In genomic region chr7:64853679-64854078, GRCh38 we compare ENCODE assay signal across 31 cellular contexts. TPM values are rescaled to one million over a fixed set of nuclear protein-coding genes. Genes with fewer than 3 reads are reported as not detected.
DNase-seq lines count a peak whose midpoint lies in the region; ATAC-seq, FAIRE-seq and TF ChIP-seq lines count a peak whose summit lies in the region.
"Had no signal": no experiment of that assay in that cellular context is flagged by ENCODE, and none has a peak within 500 bp of the region (broad histone marks: within the 10 kb centered on the region; RNA-seq: fewer than 3 reads in every experiment).

No MANE protein-coding gene starts in this region.

- ATAC-seq in K562 (no peak), GM21723 (IDR thresholded peaks at IDR 0.05; ENCODE audit: unreplicated experiment) (no peak), HG03521 (IDR thresholded peaks at IDR 0.05; ENCODE audit: unreplicated experiment) (no peak)
- ATAC-seq: A549; CD8-positive, alpha-beta T cell had no signal

- H3K9me1 ChIP-seq in K562 (ENCODE audit: control insufficient read depth, insufficient read depth, low read length): no peaks in the 10 kb centered on the region

- no TSS peak for BruUV-seq in K562 (replicated peaks; lab: Mats Ljungman, UMichigan)

- no peak overlapping the region for H2AFZ ChIP-seq in K562 (ENCODE audit: low read depth, low read length)

- no peaks in the 10 kb centered on the region for H3K27me3 ChIP-seq in K562 (ENCODE audit: control insufficient read depth in 2 of 2, insufficient read depth in 2 of 2, low read length in 2 of 2)
- H3K27me3 ChIP-seq: BE2C; BLaER1; BLaER1 treated with 17β-estradiol and CSF1 and Interleukin-3, amounts not matched to agents 10 nM and 100 nM had no signal

- intact Hi-C loops in K562 (cut with micrococcal nuclease): no loop called here

- H3K9me3 ChIP-seq in K562 (replicated peaks; ENCODE audit: control insufficient read depth, insufficient read depth, low read depth, low read length): peaks cover 2% of the 10 kb centered on the region; the same call in 1 of the 2 replicates
- H3K9me3 ChIP-seq: A549, BE2C, BLaER1 had no signal

- H3K27ac ChIP-seq in K562 (ENCODE audit: extremely low read depth, low read depth, low read length): no peak overlapping the region
- H3K27ac ChIP-seq: 22Rv1; A549; BLaER1; BLaER1 treated with 17β-estradiol and CSF1 and Interleukin-3, amounts not matched to agents 10 nM and 100 nM; C4-2B had no signal

- CTCF ChIA-PET in K562 (lab: Yijun Ruan, JAX; ENCODE audit: low intra/inter-chr PET ratio): no interaction called here

- 22% methylated on average over 4 of the region's 4 CpGs for whole genome bisulfite sequencing in K562 (ENCODE audit: insufficient coverage, low coverage, missing lambda C conversion rate)

- no peaks in the 10 kb centered on the region for H3K36me3 ChIP-seq in K562 (ENCODE audit: control insufficient read depth, insufficient read depth, low read length)
- H3K36me3 ChIP-seq: BE2C, BLaER1 had no signal

- in situ Hi-C loops in K562 (cut with MboI): no loop called here

- no peaks in the 10 kb centered on the region for H4K20me1 ChIP-seq in K562 (replicated peaks; ENCODE audit: control insufficient read depth, insufficient read depth, low read length)
- H4K20me1 ChIP-seq: BLaER1; BLaER1 treated with 17β-estradiol and CSF1 and Interleukin-3, amounts not matched to agents 10 nM and 100 nM had no signal

- no peak overlapping the region for H3K4me3 ChIP-seq in K562
- H3K4me3 ChIP-seq: A549; BLaER1; BLaER1 treated with 17β-estradiol and CSF1 and Interleukin-3, amounts not matched to agents 10 nM and 100 nM had no signal

- H3K79me2 ChIP-seq in K562 (ENCODE audit: control insufficient read depth, insufficient read depth, low read length): no peaks in the 10 kb centered on the region

- POLR2A ChIA-PET in K562 (lab: Yijun Ruan, JAX): no interaction called here

- no peak for TF ChIP-seq CTCF in K562 (IDR thresholded peaks at IDR 0.05 in 2 of 3, conservative IDR thresholded peaks at IDR 0.05 in 1 of 3; ENCODE audit: insufficient read depth in 2 of 3, low read depth in 1 of 3, low read length in 3 of 3)

- no peak for TF ChIP-seq POLR2A in K562 (conservative IDR thresholded peaks at IDR 0.05)

- TF ChIP-seq RAD21 in K562 (CRISPR knock-in tag; conservative IDR thresholded peaks at IDR 0.05 in 1 of 2, IDR thresholded peaks at IDR 0.05 in 1 of 2): no peak

- no peak for TF ChIP-seq EP300 in K562 (IDR thresholded peaks at IDR 0.05; ENCODE audit: low read length)

- DNase-seq in K562 (ENCODE audit: extremely low read depth in 1 of 4, low spot score in 3 of 4): no peak
- DNase-seq in frontal cortex (ENCODE audit: low spot score in 2 of 2): no peak
- DNase-seq: 8988T; ACHN; AML-193; BE2C; C1 segment of cervical spinal cord; Caco-2; Calu3; CD4-positive, alpha-beta memory T cell; CD4-positive, alpha-beta T cell; CD4-positive, CD25-positive, alpha-beta regulatory T cell; CD8-positive, alpha-beta memory T cell; CD8-positive, alpha-beta T cell; COR-L47; DMS 273 treated with DMSO at 0.1 percent for 48 hours; DMS153; DMS53; DMS79; DMS79 treated with DMSO at 0.1 percent for 48 hours; DND-41; EL had no signal

- H3K9ac ChIP-seq in K562 (ENCODE audit: insufficient read depth in 1 of 2, low read depth in 2 of 2, low read length in 2 of 2): no peak overlapping the region
- H3K9ac ChIP-seq: BLaER1; BLaER1 treated with 17β-estradiol and CSF1 and Interleukin-3, amounts not matched to agents 10 nM and 100 nM had no signal

- FAIRE-seq in K562 (lab: Jason Lieb, UNC) (peak; percentile 59), frontal cortex (lab: Jason Lieb, UNC) (peak; percentile 24)
- FAIRE-seq: A204.1, A549, D721Med had no signal

- peaks cover 8 to 14% of the 10 kb centered on the region in 2 experiments; a peak in 3 of 5 replicates for H3K4me1 ChIP-seq in K562 (replicated peaks in 1 of 2; ENCODE audit: control insufficient read depth in 2 of 2, insufficient read depth in 2 of 2, low read length in 2 of 2)
- H3K4me1 ChIP-seq: A549; BE2C; BLaER1; BLaER1 treated with 17β-estradiol and CSF1 and Interleukin-3, amounts not matched to agents 10 nM and 100 nM; Caco-2 had no signal

- H3K4me2 ChIP-seq in K562 (ENCODE audit: insufficient read depth, low read length): no peak overlapping the region
- H3K4me2 ChIP-seq: A549; BLaER1; BLaER1 treated with 17β-estradiol and CSF1 and Interleukin-3, amounts not matched to agents 10 nM and 100 nM had no signal

TF ChIP-seq in K562, 482 proteins besides CTCF, POLR2A, EP300 and RAD21:
- TF ChIP-seq ZNF134 (CRISPR knock-in tag; conservative IDR thresholded peaks at IDR 0.05): no peak
- TF ChIP-seq WHSC1 (IDR thresholded peaks at IDR 0.05; ENCODE audit: low read length): no peak
- no peak for TF ChIP-seq SOX6 (IDR thresholded peaks at IDR 0.05)
- peak; percentile 46 for TF ChIP-seq CBFA2T2 (conservative IDR thresholded peaks at IDR 0.05)
- peak; percentile 52 for TF ChIP-seq CBFA2T3 (IDR thresholded peaks at IDR 0.05)
- TF ChIP-seq TCF3 (CRISPR knock-in tag; IDR thresholded peaks at IDR 0.05): peak; percentile 21; the same call in 1 of the 2 replicates
- peak; percentile 55 for TF ChIP-seq TAL1 (IDR thresholded peaks at IDR 0.05)
- TF ChIP-seq ARID1B (IDR thresholded peaks at IDR 0.05): peak; percentile 63; the same call in 1 of the 2 replicates

RNA-seq across cellular contexts. Expression of gene ZNF273, which starts 49.4 kb away (rescaled TPM):
- 15.0 and 51.2 TPM in 2 replicates for total RNA-seq in K562 (2011; cell fraction: chromatin; rRNA removed; ENCODE audit: low replicate concordance)
- total RNA-seq in K562 (2011; cell fraction: nucleolus; rRNA removed): 11.5 and 16.4 TPM in 2 replicates
- 27.9 and 35.1 TPM in 2 replicates for total RNA-seq in K562 (2011; cell fraction: nucleoplasm; rRNA removed)
- 16.9 and 18.2 TPM in 2 replicates for total RNA-seq in K562 (2014; rRNA removed)
- total RNA-seq in K562 (2014; rRNA removed; fragmentation: Illumina TruSeq; extraction: Trizol): 29.5 and 33.1 TPM in 2 replicates
- total RNA-seq in K562 (2015; rRNA removed; fragmentation: Illumina TruSeq; extraction: Trizol): 21.3 and 26.1 TPM in 2 replicates
- total RNA-seq in K562 (2021): 14.7 and 15.6 TPM in 2 replicates
- 18.1 and 20.7 TPM in 2 replicates for polyA plus RNA-seq in K562 (2011; rRNA removed)
- polyA plus RNA-seq in K562 (2011; cell fraction: cytosol; rRNA removed): 6.7 and 10.2 TPM in 2 replicates
- 6.4 and 6.8 TPM in 2 replicates for polyA plus RNA-seq in K562 (2011; cell fraction: nucleus; rRNA removed)
- polyA plus RNA-seq in K562 (2012): 9.8 and 13.5 TPM in 2 replicates
- polyA plus RNA-seq in K562 (2014; fragmentation: Illumina TruSeq; extraction: Trizol): 19.5 and 20.8 TPM in 2 replicates
- polyA plus RNA-seq in K562 (2014; fragmentation: Nextera tagmentation; extraction: Ambion mirVana): 10 to 100 TPM; 20.2 to 37.0 TPM
- polyA plus RNA-seq in K562 (2014; rRNA removed): 13.3 and 14.8 TPM in 2 replicates
- polyA minus RNA-seq in K562 (2011; rRNA and poly(A)+ RNA removed): 25.1 and 37.0 TPM in 2 replicates
- 12.7 and 14.8 TPM in 2 replicates for polyA minus RNA-seq in K562 (2011; cell fraction: cytosol; rRNA and poly(A)+ RNA removed)
- polyA minus RNA-seq in K562 (2011; cell fraction: nucleus; rRNA and poly(A)+ RNA removed): 11.2 and 20.3 TPM in 2 replicates
- total RNA-seq in frontal cortex: 40.8 TPM

RNA-seq across cellular contexts. Expression of gene ZNF138, which starts 59.5 kb away (rescaled TPM):
- total RNA-seq in K562 (2011; cell fraction: chromatin; rRNA removed; ENCODE audit: low replicate concordance): 8.1 and 38.1 TPM in 2 replicates
- total RNA-seq in K562 (2011; cell fraction: nucleolus; rRNA removed): 5.3 and 6.8 TPM in 2 replicates
- total RNA-seq in K562 (2011; cell fraction: nucleoplasm; rRNA removed): 10.4 and 10.6 TPM in 2 replicates
- 14.6 and 16.9 TPM in 2 replicates for total RNA-seq in K562 (2014; rRNA removed)
- 27.4 and 31.6 TPM in 2 replicates for total RNA-seq in K562 (2014; rRNA removed; fragmentation: Illumina TruSeq; extraction: Trizol)
- total RNA-seq in K562 (2015; rRNA removed; fragmentation: Illumina TruSeq; extraction: Trizol): 24.8 and 29.1 TPM in 2 replicates
- 15.7 and 16.4 TPM in 2 replicates for total RNA-seq in K562 (2021)
- 18.3 and 23.2 TPM in 2 replicates for polyA plus RNA-seq in K562 (2011; rRNA removed)
- polyA plus RNA-seq in K562 (2011; cell fraction: cytosol; rRNA removed): 3.7 and 7.1 TPM in 2 replicates
- 7.2 and 13.0 TPM in 2 replicates for polyA plus RNA-seq in K562 (2011; cell fraction: nucleus; rRNA removed)
- polyA plus RNA-seq in K562 (2012): 11.7 and 25.5 TPM in 2 replicates
- polyA plus RNA-seq in K562 (2014; fragmentation: Illumina TruSeq; extraction: Trizol): 26.8 and 34.9 TPM in 2 replicates
- polyA plus RNA-seq in K562 (2014; fragmentation: Nextera tagmentation; extraction: Ambion mirVana): 10 to 100 TPM; 16.6 to 22.5 TPM
- polyA plus RNA-seq in K562 (2014; rRNA removed): 22.6 and 23.2 TPM in 2 replicates
- polyA minus RNA-seq in K562 (2011; rRNA and poly(A)+ RNA removed): 14.8 and 23.9 TPM in 2 replicates
- 7.7 and 7.8 TPM in 2 replicates for polyA minus RNA-seq in K562 (2011; cell fraction: cytosol; rRNA and poly(A)+ RNA removed)
- 5.0 and 12.3 TPM in 2 replicates for polyA minus RNA-seq in K562 (2011; cell fraction: nucleus; rRNA and poly(A)+ RNA removed)
- total RNA-seq in frontal cortex: 51.8 TPM
